In the genomic region with DNA sequence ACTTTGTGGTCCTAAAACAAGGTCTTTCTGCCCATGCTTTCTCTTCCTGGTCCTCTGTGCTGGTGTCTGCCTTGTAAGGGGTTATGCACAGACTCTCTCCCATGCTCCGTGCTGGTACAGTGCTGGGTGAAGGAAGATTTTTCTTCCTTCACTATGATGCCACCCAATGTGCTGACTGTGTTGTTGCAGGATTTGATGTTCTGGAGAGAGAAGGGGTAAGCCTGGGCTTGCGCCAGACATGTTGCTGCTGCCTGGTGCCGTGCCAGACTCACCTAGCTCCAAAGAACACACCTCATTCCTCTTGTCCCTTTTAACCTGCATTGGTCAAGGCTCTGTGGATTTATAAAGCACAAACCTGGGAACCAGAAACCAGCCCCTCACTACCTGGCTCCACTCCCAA, we compare ENCODE assay signal across 19 cellular contexts. TPM values are rescaled to one million over a fixed set of nuclear protein-coding genes. Genes with fewer than 3 reads are reported as not detected.
A peak's percentile ranks its signal among the peaks of the same experiment; 100 is the strongest.
DNase-seq lines count a peak whose midpoint lies in the region; ATAC-seq and TF ChIP-seq lines count a peak whose summit lies in the region.
"Had no signal": no experiment of that assay in that cellular context is flagged by ENCODE, and none has a peak within 500 bp of the region (broad histone marks: within the 10 kb centered on the region; RNA-seq: fewer than 3 reads in every experiment).

No MANE protein-coding gene starts in this region.

- H3K9me3 Mint-ChIP-seq in CD4-positive, alpha-beta T cell, result no peaks in the 10 kb centered on the region
- no peaks in the 10 kb centered on the region for H3K9me3 Mint-ChIP-seq in activated T-helper 17 cell treated with anti-CD3 and anti-CD28 coated beads, Interleukin-2, amount 50 U/mL, for 72 hours
- H3K9me3 Mint-ChIP-seq in mesothelial cell of epicardium, result no peaks in the 10 kb centered on the region
- H3K9me3 Mint-ChIP-seq: CD14-positive monocyte had no signal

- POLR2A ChIA-PET in CD4-positive, alpha-beta T cell (lab: Charles Lee), result no interaction called here

- peak overlapping the region; percentile 77 for H3K27ac Mint-ChIP-seq in CD4-positive, alpha-beta T cell
- H3K27ac Mint-ChIP-seq in activated T-helper 17 cell treated with anti-CD3 and anti-CD28 coated beads, Interleukin-2, amount 50 U/mL, for 72 hours, result peak overlapping the region; percentile 76
- H3K27ac Mint-ChIP-seq in mesothelial cell of epicardium, result peak overlapping the region; percentile 27

- H3K4me3 Mint-ChIP-seq in CD4-positive, alpha-beta T cell, result no peak overlapping the region
- H3K4me3 Mint-ChIP-seq in activated T-helper 17 cell treated with anti-CD3 and anti-CD28 coated beads, Interleukin-2, amount 50 U/mL, for 72 hours, result no peak overlapping the region
- H3K4me3 Mint-ChIP-seq in mesothelial cell of epicardium, result no peak overlapping the region
- H3K4me3 Mint-ChIP-seq: CD14-positive monocyte had no signal

- peaks cover 99% of the 10 kb centered on the region for H3K36me3 Mint-ChIP-seq in CD4-positive, alpha-beta T cell (ENCODE audit: low read depth)
- peaks cover 98% of the 10 kb centered on the region for H3K36me3 Mint-ChIP-seq in activated T-helper 17 cell treated with anti-CD3 and anti-CD28 coated beads, Interleukin-2, amount 50 U/mL, for 72 hours (ENCODE audit: low read depth)
- H3K36me3 Mint-ChIP-seq in mesothelial cell of epicardium, result no peaks in the 10 kb centered on the region

- CTCF ChIA-PET in CD4-positive, alpha-beta T cell (lab: Charles Lee), result interaction anchor here (1.5 kb wide), 1 partner anchor 23 kb away, joined by 3 read pairs; no protein-coding TSS in a partner anchor

- in situ Hi-C loops in KBM-7 (cut with MboI; ENCODE audit: low pct_unique_long_range_greater_than_20kb, low sequenced_read_pairs), result no loop called here

- TF ChIP-seq CTCF in CD4-positive, alpha-beta T cell (IDR thresholded peaks at IDR 0.05), result no peak
- TF ChIP-seq CTCF in mesothelial cell of epicardium (IDR thresholded peaks at IDR 0.05; ENCODE audit: unreplicated experiment), result no peak

- ATAC-seq in CD4-positive, alpha-beta T cell (ENCODE audit: poor library complexity), result no peak
- no peak for ATAC-seq in activated T-helper 17 cell treated with anti-CD3 and anti-CD28 coated beads, Interleukin-2, amount 50 U/mL, for 72 hours (replicated peaks)
- ATAC-seq: heart right ventricle, right cardiac atrium had no signal

- H3K27me3 Mint-ChIP-seq in CD4-positive, alpha-beta T cell, result no peaks in the 10 kb centered on the region
- H3K27me3 Mint-ChIP-seq in activated T-helper 17 cell treated with anti-CD3 and anti-CD28 coated beads, Interleukin-2, amount 50 U/mL, for 72 hours, result no peaks in the 10 kb centered on the region
- H3K27me3 Mint-ChIP-seq in mesothelial cell of epicardium (ENCODE audit: low read depth), result no peaks in the 10 kb centered on the region

- H3K27me3 ChIP-seq in CD4-positive, alpha-beta T cell (ENCODE audit: control insufficient read depth, insufficient read depth, low read length), result no peaks in the 10 kb centered on the region
- H3K27me3 ChIP-seq: heart right ventricle had no signal

- H3K9me3 ChIP-seq in CD4-positive, alpha-beta T cell (ENCODE audit: control insufficient read depth, low read length), result no peaks in the 10 kb centered on the region
- H3K9me3 ChIP-seq: heart right ventricle had no signal

- peaks cover 20% of the 10 kb centered on the region for H3K4me1 Mint-ChIP-seq in CD4-positive, alpha-beta T cell (ENCODE audit: low read depth)
- H3K4me1 Mint-ChIP-seq in activated T-helper 17 cell treated with anti-CD3 and anti-CD28 coated beads, Interleukin-2, amount 50 U/mL, for 72 hours, result no peaks in the 10 kb centered on the region
- H3K4me1 Mint-ChIP-seq in mesothelial cell of epicardium, result peaks cover 17% of the 10 kb centered on the region
- H3K4me1 Mint-ChIP-seq: CD14-positive monocyte had no signal

- no peak for DNase-seq in CD4-positive, alpha-beta T cell
- DNase-seq in KBM-7, result peak; percentile 16
- no peak for DNase-seq in mesothelial cell of epicardium (ENCODE audit: low spot score in 2 of 2, unreplicated experiment in 2 of 2)
- no peak for DNase-seq in SIG-M5 treated with dmso at 0.1 percent for 504 hours (lab: John Stamatoyannopoulos, UW; ENCODE audit: unreplicated experiment)
- no peak for DNase-seq in COR-L47 (lab: John Stamatoyannopoulos, UW)
- no peak for DNase-seq in NCI-H2196 (lab: John Stamatoyannopoulos, UW; ENCODE audit: unreplicated experiment)
- no peak for DNase-seq in activated effector memory CD4-positive, alpha-beta T cell treated with anti-CD3 and anti-CD28 coated beads, Interleukin-2, amount 50 U/mL, for 16 hours
- DNase-seq: activated CD4-positive, alpha-beta T cell treated with anti-CD3 and anti-CD28 coated beads for 1 hour; amygdala; effector CD8-positive, alpha-beta T cell; GM23248; heart right ventricle; NCI-H510A; right cardiac atrium; SIG-M5; trophoblast cell had no signal

- no peak overlapping the region for H3K27ac ChIP-seq in CD4-positive, alpha-beta T cell (ENCODE audit: low read depth, low read length)
- H3K27ac ChIP-seq: GM23248, heart right ventricle had no signal

- intact Hi-C loops in CD4-positive, alpha-beta T cell (cut with DNase I, micrococcal nuclease), result no loop called here

RNA-seq across cellular contexts. Expression of a gene that starts 28.4 kb away (rescaled TPM):
- not detected for total RNA-seq in CD4-positive, alpha-beta T cell
- under 1 TPM; 0.43 to 0.45 TPM for total RNA-seq in activated T-helper 17 cell treated with anti-CD3 and anti-CD28 coated beads, Interleukin-2, amount 50 U/mL, for 72 hours
- not detected in 3 replicates for total RNA-seq in mesothelial cell of epicardium
- total RNA-seq: GM23248, heart right ventricle, mesenteric fat pad, right cardiac atrium had no signal

RNA-seq across cellular contexts. Expression of a gene that starts 52.4 kb away (rescaled TPM):
- total RNA-seq in CD4-positive, alpha-beta T cell, result 10 to 100 TPM; 10.1 to 10.5 TPM
- 10 to 100 TPM; 61.3 to 80.4 TPM for total RNA-seq in activated T-helper 17 cell treated with anti-CD3 and anti-CD28 coated beads, Interleukin-2, amount 50 U/mL, for 72 hours
- total RNA-seq in mesothelial cell of epicardium, result 21.3 to 25.1 TPM (median 23.4 TPM) in 3 replicates

Comparison
In these comparisons a context has a peak if more than half of its experiments do, and no peak if none do; other contexts are left out.
1. H3K27ac Mint-ChIP-seq: peak in every context shown above with its lines; median percentile 77 in CD4-positive, alpha-beta T cell; 76 in activated T-helper 17 cell treated with anti-CD3 and anti-CD28 coated beads, Interleukin-2, amount 50 U/mL, for 72 hours; 27 in mesothelial cell of epicardium.